Comparison of ENCODE assay signal across 23 cellular contexts in the genomic region with DNA sequence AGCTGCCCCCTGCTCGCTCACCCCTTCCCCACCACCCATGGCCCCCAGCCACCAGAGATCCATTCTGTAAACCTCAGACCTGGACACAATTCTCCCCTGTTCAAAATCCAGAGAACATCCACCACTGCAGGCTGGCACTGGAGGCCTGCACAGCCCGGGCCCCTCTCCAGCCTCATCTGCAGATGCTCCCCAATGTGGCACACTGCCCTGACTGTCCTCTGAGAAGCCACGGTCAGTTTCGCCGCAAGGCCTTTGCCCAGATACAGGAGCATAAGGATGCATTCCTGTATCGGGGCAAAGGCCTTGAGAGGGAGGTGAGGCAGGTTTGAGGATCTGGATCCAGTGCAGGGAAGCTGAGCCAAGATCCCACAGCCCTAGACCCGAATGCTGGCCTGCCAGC.
DNase-seq lines count a peak whose midpoint lies in the region; ATAC-seq and TF ChIP-seq lines count a peak whose summit lies in the region.
"Had no signal": no experiment of that assay in that cellular context is flagged by ENCODE, and none has a peak within 500 bp of the region (broad histone marks: within the 10 kb centered on the region; RNA-seq: fewer than 3 reads in every experiment).

No MANE protein-coding gene starts in this region.

- H3K36me3 Mint-ChIP-seq in neural progenitor cell, result no peaks in the 10 kb centered on the region
- H3K36me3 Mint-ChIP-seq: CD4-positive, alpha-beta memory T cell had no signal

- no peaks in the 10 kb centered on the region for H3K9me3 Mint-ChIP-seq in neural progenitor cell
- H3K9me3 Mint-ChIP-seq: CD4-positive, alpha-beta memory T cell had no signal

- no peak overlapping the region for H3K9ac ChIP-seq in neural progenitor cell
- H3K9ac ChIP-seq: BLaER1 had no signal

- no peak overlapping the region for H3K4me3 ChIP-seq in neural progenitor cell
- no peak overlapping the region for H3K4me3 ChIP-seq in left lung
- H3K4me3 ChIP-seq: BLaER1, GM12878 had no signal

- H3K27ac ChIP-seq in neural progenitor cell, result no peak overlapping the region
- peak overlapping the region; percentile 21 for H3K27ac ChIP-seq in substantia nigra (ENCODE audit: low read depth, low read length, poor library complexity, severe bottlenecking)
- no peak overlapping the region for H3K27ac ChIP-seq in left lung
- H3K27ac ChIP-seq: BLaER1, RWPE1 had no signal

- H3K4me3 Mint-ChIP-seq in neural progenitor cell, result no peak overlapping the region
- H3K4me3 Mint-ChIP-seq: CD4-positive, alpha-beta memory T cell had no signal

- no peak overlapping the region for H2AFZ ChIP-seq in neural progenitor cell (replicated peaks)

- H3K9me3 ChIP-seq in neural progenitor cell (ENCODE audit: low read depth) (no peaks in the 10 kb centered on the region), left lung (no peaks in the 10 kb centered on the region)
- H3K9me3 ChIP-seq: BLaER1, Caco-2 had no signal

- TF ChIP-seq CTCF in neural progenitor cell (IDR thresholded peaks at IDR 0.05), result no peak
- TF ChIP-seq CTCF in left lung (IDR thresholded peaks at IDR 0.05), result no peak

- peak overlapping the region; percentile 5 for H3K27ac Mint-ChIP-seq in neural progenitor cell
- H3K27ac Mint-ChIP-seq: CD4-positive, alpha-beta memory T cell had no signal

- H3K4me1 Mint-ChIP-seq in neural progenitor cell, result peaks cover 17% of the 10 kb centered on the region
- H3K4me1 Mint-ChIP-seq: CD4-positive, alpha-beta memory T cell had no signal

- no peak overlapping the region for H3K4me2 ChIP-seq in neural progenitor cell
- H3K4me2 ChIP-seq: BLaER1 had no signal

- intact Hi-C loops in left ventricle myocardium superior (cut with micrococcal nuclease), result no loop called here
- intact Hi-C loops in left lung (cut with DNase I), result no loop called here

- H3K79me2 ChIP-seq in neural progenitor cell (ENCODE audit: low read depth), result no peaks in the 10 kb centered on the region

- ATAC-seq in left ventricle myocardium superior (no peak), left lung (no peak)
- ATAC-seq: GM12878 had no signal

- peaks cover 35% of the 10 kb centered on the region for H3K4me1 ChIP-seq in neural progenitor cell
- no peaks in the 10 kb centered on the region for H3K4me1 ChIP-seq in left lung
- H3K4me1 ChIP-seq: Caco-2 had no signal

- H4K20me1 ChIP-seq in neural progenitor cell (ENCODE audit: low read depth), result no peaks in the 10 kb centered on the region
- H4K20me1 ChIP-seq: BLaER1 had no signal

- H3F3A ChIP-seq in neural progenitor cell (ENCODE audit: low read depth), result peaks cover 4% of the 10 kb centered on the region

- H3K27me3 Mint-ChIP-seq in neural progenitor cell (ENCODE audit: insufficient read depth, low read depth), result peaks cover 13% of the 10 kb centered on the region

- H3K27me3 ChIP-seq in neural progenitor cell (no peaks in the 10 kb centered on the region), left lung (peaks cover 0 to 10% of the 10 kb centered on the region in 2 donors)
- H3K27me3 ChIP-seq: BLaER1 had no signal

- H3K36me3 ChIP-seq in neural progenitor cell, result no peaks in the 10 kb centered on the region
- H3K36me3 ChIP-seq in left lung, result no peaks in the 10 kb centered on the region
- H3K36me3 ChIP-seq: BLaER1 had no signal

- DNase-seq in amygdala (lab: John Stamatoyannopoulos, UW) (peak in 36 of 56 donors; percentile 7 to 80 (median 46)), globus pallidus (ENCODE audit: low spot score) (peak; percentile 84), neural progenitor cell (ENCODE audit: low spot score) (no peak), substantia nigra (lab: John Stamatoyannopoulos, UW) (peak in 43 of 49 donors; percentile 10 to 87 (median 56)), NCI-H1417 treated with DMSO at 0.1 percent for 48 hours (lab: John Stamatoyannopoulos, UW) (no peak), left ventricle myocardium superior (no peak), left lung (no peak), NCI-H1436 treated with DMSO at 0.1 percent for 48 hours (lab: John Stamatoyannopoulos, UW) (no peak)
- DNase-seq: Caco-2; CD4-positive, alpha-beta memory T cell; DMS 273 treated with DMSO at 0.1 percent for 48 hours; DMS79 treated with DMSO at 0.1 percent for 48 hours; H7; Kasumi-1; NCI-H1436; NCI-H1930; NCI-H2227 treated with DMSO at 0.1 percent for 48 hours; NCI-H510A; NCI-H748 treated with DMSO at 0.1 percent for 48 hours; SHP77 treated with DMSO at 0.1 percent for 48 hours had no signal

Comparison
In these comparisons a context has a peak if more than half of its experiments do, and no peak if none do; other contexts are left out.
1. DNase-seq: peak in amygdala (36 of 56), globus pallidus (single experiment) and substantia nigra (43 of 49); none in neural progenitor cell (single experiment), NCI-H1417 treated with DMSO at 0.1 percent for 48 hours (single experiment), left ventricle myocardium superior (single experiment), left lung (0 of 2) and NCI-H1436 treated with DMSO at 0.1 percent for 48 hours (single experiment).